ENCODE assay signal across 11 cellular contexts in genomic region chr4:56619160-56619559, GRCh38.
DNase-seq lines count a peak whose midpoint lies in the region; ATAC-seq and TF ChIP-seq lines count a peak whose summit lies in the region.
"Had no signal": no experiment of that assay in that cellular context is flagged by ENCODE, and none has a peak within 500 bp of the region (broad histone marks: within the 10 kb centered on the region; RNA-seq: fewer than 3 reads in every experiment).

No MANE protein-coding gene starts in this region.

- DNase-seq in AG09309 (ENCODE audit: low read depth) (no peak), LNCaP clone FGC (ENCODE audit: low read depth) (no peak), chondrocyte (ENCODE audit: low spot score) (no peak), DMS153 treated with DMSO at 0.1 percent for 48 hours (lab: John Stamatoyannopoulos, UW; ENCODE audit: unreplicated experiment) (no peak), D341Med (ENCODE audit: low spot score) (no peak), erythroblast (lab: John Stamatoyannopoulos, UW) (no peak)
- DNase-seq: CD8-positive, alpha-beta memory T cell; trophoblast cell had no signal

- TF ChIP-seq CTCF in AG09309 (IDR thresholded peaks at IDR 0.05; ENCODE audit: control insufficient read depth, insufficient read depth, low read depth, low read length, missing control alignments): peak; percentile 3
- 0 out of 2 replicates have a peak, but pooled peaks have one; percentile 9 for TF ChIP-seq CTCF in LNCaP clone FGC (IDR thresholded peaks at IDR 0.05; ENCODE audit: control insufficient read depth, extremely low read depth, insufficient read depth)
- TF ChIP-seq CTCF in chondrocyte (IDR thresholded peaks at IDR 0.05): peak; percentile 33

- H3K4me3 ChIP-seq in AG09309 (ENCODE audit: control insufficient read depth, low read depth, low read length) (no peak overlapping the region), LNCaP clone FGC (ENCODE audit: low read depth, low read length) (no peak overlapping the region)
- H3K4me3 ChIP-seq: neural progenitor cell had no signal

- H3K9me3 Mint-ChIP-seq in chondrocyte (ENCODE audit: low read depth): peaks cover 7% of the 10 kb centered on the region

- peaks cover 36% of the 10 kb centered on the region for H3K27me3 Mint-ChIP-seq in chondrocyte (ENCODE audit: low read depth)

- H3K4me3 Mint-ChIP-seq in chondrocyte (ENCODE audit: unreplicated experiment): no peak overlapping the region
- H3K4me3 Mint-ChIP-seq: CD8-positive, alpha-beta memory T cell; neural progenitor cell had no signal

- H3K4me1 Mint-ChIP-seq in chondrocyte (ENCODE audit: low read depth): peaks cover 7% of the 10 kb centered on the region
- H3K4me1 Mint-ChIP-seq: neural progenitor cell had no signal

- ATAC-seq in GM19351 (IDR thresholded peaks at IDR 0.05; ENCODE audit: unreplicated experiment): peak; percentile 90
- no peak for ATAC-seq in GM18505 (IDR thresholded peaks at IDR 0.05; ENCODE audit: unreplicated experiment)

- H3K27ac Mint-ChIP-seq in chondrocyte (ENCODE audit: unreplicated experiment): no peak overlapping the region
- H3K27ac Mint-ChIP-seq: CD8-positive, alpha-beta memory T cell; neural progenitor cell had no signal

- H3K36me3 Mint-ChIP-seq in chondrocyte (ENCODE audit: low read depth): no peaks in the 10 kb centered on the region
- H3K36me3 Mint-ChIP-seq: neural progenitor cell had no signal

- TF ChIP-seq POLR2A in GM18505 (IDR thresholded peaks at IDR 0.05; ENCODE audit: borderline replicate concordance, extremely low read depth, insufficient read depth, insufficient read length) (no peak), erythroblast (IDR thresholded peaks at IDR 0.05; ENCODE audit: low read length) (no peak)
